Comparison of ENCODE assay signal across 18 cellular contexts in the genomic region with DNA sequence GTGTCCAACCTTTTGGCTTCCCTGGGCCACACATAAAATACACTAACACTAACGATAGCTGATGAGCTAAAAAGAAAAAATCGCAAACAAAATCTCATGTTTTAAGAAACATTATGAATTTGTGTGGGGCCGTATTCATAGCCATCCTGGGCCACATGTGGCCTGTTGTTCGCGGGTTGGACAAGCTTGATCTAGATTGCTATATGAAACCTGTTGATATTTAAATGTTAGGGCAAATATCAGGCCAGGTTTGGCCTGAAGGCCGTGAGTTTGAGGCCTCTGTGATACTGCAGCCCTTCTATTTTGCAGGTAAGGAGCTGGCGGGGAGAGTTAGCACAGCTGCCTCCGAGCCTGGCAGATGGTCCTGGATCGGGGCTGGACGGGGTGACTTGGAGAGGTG.
"Had no signal": no experiment of that assay in that cellular context is flagged by ENCODE, and none has a peak within 500 bp of the region (broad histone marks: within the 10 kb centered on the region; RNA-seq: fewer than 3 reads in every experiment).

No MANE protein-coding gene starts in this region.

- H3K36me3 Mint-ChIP-seq: activated naive CD8-positive, alpha-beta T cell treated with anti-CD3 and anti-CD28 coated beads, Interleukin-2, amount 10 ng/mL, durations not matched to agents 7 days and 5 days had no signal

- H3K9me3 ChIP-seq: upper lobe of left lung had no signal

- H3K4me3 ChIP-seq: lung, skin epidermis, upper lobe of left lung had no signal

- H3K27ac Mint-ChIP-seq: activated CD4-positive, alpha-beta T cell treated with anti-CD3 and anti-CD28 coated beads, Interleukin-2, amount 10 ng/mL, durations not matched to agents 7 days and 5 days; activated naive CD8-positive, alpha-beta T cell treated with anti-CD3 and anti-CD28 coated beads, Interleukin-2, amount 10 ng/mL, durations not matched to agents 7 days and 5 days; activated T-cell treated with anti-CD3 and anti-CD28 coated beads, Interleukin-2, amount 50 U/mL, for 72 hours; immature natural killer cell had no signal

- H3K27me3 ChIP-seq: brain microvascular endothelial cell, upper lobe of left lung had no signal

- DNase-seq: activated CD4-positive, alpha-beta T cell treated with anti-CD3 and anti-CD28 coated beads, Interleukin-2, amount 10 ng/mL, durations not matched to agents 7 days and 5 days; activated CD8-positive, alpha-beta memory T cell treated with anti-CD3 and anti-CD28 coated beads, Interleukin-2, amount 50 U/mL, for 48 hours; activated gamma-delta T cell; activated naive CD8-positive, alpha-beta T cell treated with anti-CD3 and anti-CD28 coated beads, Interleukin-2, amount 10 ng/mL, durations not matched to agents 7 days and 5 days; activated T-cell treated with anti-CD3 and anti-CD28 coated beads, Interleukin-2, amount 50 U/mL, for 72 hours; anterior cingulate cortex; brain microvascular endothelial cell; cortex of kidney; effector CD8-positive, alpha-beta T cell; foreskin melanocyte; head of caudate nucleus; immature natural killer cell; midbrain; stimulated activated CD4-positive, alpha-beta T cell treated with anti-CD3 and anti-CD28 coated beads, Interleukin-4, amount 100 ng/mL, for 24 hours; stimulated activated naive CD4-positive, alpha-beta T cell treated with Interleukin-2 at 50 U/mL for 16 hours; upper lobe of left lung had no signal

- ATAC-seq: activated T-cell treated with anti-CD3 and anti-CD28 coated beads, Interleukin-2, amount 50 U/mL, for 72 hours had no signal

- H3K36me3 ChIP-seq: brain microvascular endothelial cell, upper lobe of left lung had no signal

- H3K27me3 Mint-ChIP-seq: activated CD4-positive, alpha-beta T cell treated with anti-CD3 and anti-CD28 coated beads, Interleukin-2, amount 10 ng/mL, durations not matched to agents 7 days and 5 days had no signal

- H3K4me3 Mint-ChIP-seq: activated CD4-positive, alpha-beta T cell treated with anti-CD3 and anti-CD28 coated beads, Interleukin-2, amount 10 ng/mL, durations not matched to agents 7 days and 5 days; activated naive CD8-positive, alpha-beta T cell treated with anti-CD3 and anti-CD28 coated beads, Interleukin-2, amount 10 ng/mL, durations not matched to agents 7 days and 5 days; activated T-cell treated with anti-CD3 and anti-CD28 coated beads, Interleukin-2, amount 50 U/mL, for 72 hours; immature natural killer cell had no signal

- H3K9me3 Mint-ChIP-seq: activated CD4-positive, alpha-beta T cell treated with anti-CD3 and anti-CD28 coated beads, Interleukin-2, amount 10 ng/mL, durations not matched to agents 7 days and 5 days; activated naive CD8-positive, alpha-beta T cell treated with anti-CD3 and anti-CD28 coated beads, Interleukin-2, amount 10 ng/mL, durations not matched to agents 7 days and 5 days; activated T-cell treated with anti-CD3 and anti-CD28 coated beads, Interleukin-2, amount 50 U/mL, for 72 hours; immature natural killer cell had no signal

- H3K27ac ChIP-seq: brain microvascular endothelial cell had no signal
